1 cellular context compared by ENCODE assay signal in the genomic region with DNA sequence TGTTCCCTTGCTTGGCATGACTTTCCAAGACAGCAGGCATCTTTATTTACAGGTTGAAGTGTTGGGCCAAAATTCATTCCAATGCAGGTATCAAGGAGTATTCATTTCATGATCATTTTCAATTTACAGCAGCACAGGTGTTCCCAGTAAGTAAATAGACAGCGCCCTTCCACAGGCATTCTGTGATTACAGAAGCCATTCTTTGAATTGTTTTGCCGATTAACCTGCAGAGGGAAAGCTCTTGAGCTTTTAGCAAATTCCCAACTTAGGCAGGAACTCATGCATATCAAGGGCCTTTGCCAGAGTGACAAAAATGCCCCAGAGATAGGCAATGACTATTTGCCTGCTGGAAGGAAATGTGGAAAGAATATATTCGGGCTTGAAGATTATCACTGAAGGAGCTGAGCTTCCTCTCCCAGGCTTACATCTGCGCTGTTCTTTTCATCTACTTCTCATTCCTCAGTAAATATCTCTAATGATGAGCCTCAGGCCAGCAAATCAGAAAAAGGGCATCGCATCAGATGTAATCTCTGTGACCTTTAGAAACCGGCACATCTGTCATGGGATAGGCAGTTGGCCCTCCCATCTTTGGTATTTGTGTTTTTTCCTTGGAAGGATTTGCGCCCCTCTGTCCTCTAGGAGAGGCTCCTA.
TF ChIP-seq lines count a peak whose summit lies in the region.

No MANE protein-coding gene starts in this region.

TF ChIP-seq in GM12878, 131 proteins besides CTCF, POLR2A, EP300 and RAD21 (continued from another document):
- TF ChIP-seq, protein P1, sequence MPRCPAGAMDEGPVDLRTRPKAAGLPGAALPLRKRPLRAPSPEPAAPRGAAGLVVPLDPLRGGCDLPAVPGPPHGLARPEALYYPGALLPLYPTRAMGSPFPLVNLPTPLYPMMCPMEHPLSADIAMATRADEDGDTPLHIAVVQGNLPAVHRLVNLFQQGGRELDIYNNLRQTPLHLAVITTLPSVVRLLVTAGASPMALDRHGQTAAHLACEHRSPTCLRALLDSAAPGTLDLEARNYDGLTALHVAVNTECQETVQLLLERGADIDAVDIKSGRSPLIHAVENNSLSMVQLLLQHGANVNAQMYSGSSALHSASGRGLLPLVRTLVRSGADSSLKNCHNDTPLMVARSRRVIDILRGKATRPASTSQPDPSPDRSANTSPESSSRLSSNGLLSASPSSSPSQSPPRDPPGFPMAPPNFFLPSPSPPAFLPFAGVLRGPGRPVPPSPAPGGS (IDR thresholded peaks at IDR 0.05; ENCODE audit: borderline replicate concordance, insufficient read depth, low read depth, low read length, poor library complexity, severe bottlenecking) = no peak
- TF ChIP-seq SP1 (IDR thresholded peaks at IDR 0.05; ENCODE audit: low read depth, low read length) = no peak
- TF ChIP-seq, protein P2, sequence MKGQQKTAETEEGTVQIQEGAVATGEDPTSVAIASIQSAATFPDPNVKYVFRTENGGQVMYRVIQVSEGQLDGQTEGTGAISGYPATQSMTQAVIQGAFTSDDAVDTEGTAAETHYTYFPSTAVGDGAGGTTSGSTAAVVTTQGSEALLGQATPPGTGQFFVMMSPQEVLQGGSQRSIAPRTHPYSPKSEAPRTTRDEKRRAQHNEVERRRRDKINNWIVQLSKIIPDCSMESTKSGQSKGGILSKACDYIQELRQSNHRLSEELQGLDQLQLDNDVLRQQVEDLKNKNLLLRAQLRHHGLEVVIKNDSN (IDR thresholded peaks at IDR 0.05; ENCODE audit: borderline replicate concordance, extremely low read length, insufficient read depth, low read depth, low read length) = no peak
